In genomic region chr9:134316444-134317160, GRCh38 we compare ENCODE assay signal across 17 cellular contexts. TPM values are rescaled to one million over a fixed set of nuclear protein-coding genes. Genes with fewer than 3 reads are reported as not detected.
DNase-seq lines count a peak whose midpoint lies in the region; ATAC-seq lines count a peak whose summit lies in the region.
"Had no signal": no experiment of that assay in that cellular context is flagged by ENCODE, and none has a peak within 500 bp of the region (broad histone marks: within the 10 kb centered on the region; RNA-seq: fewer than 3 reads in every experiment).

No MANE protein-coding gene starts in this region.

- no peaks in the 10 kb centered on the region for H3K27me3 ChIP-seq in MG63
- H3K27me3 ChIP-seq: transverse colon had no signal

- peak; percentile 82 for DNase-seq in AG20443 (ENCODE audit: low spot score)
- DNase-seq in MG63 = peak; percentile 79
- DNase-seq in effector memory CD8-positive, alpha-beta T cell = no peak
- DNase-seq in midbrain (lab: John Stamatoyannopoulos, UW) = peak; percentile 26
- DNase-seq: activated CD4-positive, alpha-beta T cell treated with anti-CD3 and anti-CD28 coated beads for 1 hour; activated effector memory CD4-positive, alpha-beta T cell treated with Interleukin-2 at 50 U/mL for 16 hours; CD4-positive, CD25-positive, alpha-beta regulatory T cell; gastrocnemius medialis; H9; mesenchymal stem cell; SHP77; transverse colon had no signal

- H3K9me3 Mint-ChIP-seq in effector memory CD8-positive, alpha-beta T cell = peaks cover 0 to 5% of the 10 kb centered on the region in 2 donors

- peak overlapping the region in 1 of 2 donors; percentile 27 for H3K27ac Mint-ChIP-seq in effector memory CD8-positive, alpha-beta T cell
- H3K27ac Mint-ChIP-seq: CD4-positive, CD25-positive, alpha-beta regulatory T cell; H9 had no signal

- peaks cover 8% of the 10 kb centered on the region for H3K36me3 Mint-ChIP-seq in effector memory CD8-positive, alpha-beta T cell (ENCODE audit: insufficient read depth)

- no peak overlapping the region for H3K4me3 Mint-ChIP-seq in effector memory CD8-positive, alpha-beta T cell
- H3K4me3 Mint-ChIP-seq: CD4-positive, CD25-positive, alpha-beta regulatory T cell; H9 had no signal

- H3K36me3 ChIP-seq in MG63 = no peaks in the 10 kb centered on the region
- H3K36me3 ChIP-seq: gastrocnemius medialis, transverse colon had no signal

- peak; percentile 49 for ATAC-seq in effector memory CD8-positive, alpha-beta T cell (replicated peaks)
- no peak for ATAC-seq in HG03175 (IDR thresholded peaks at IDR 0.05; ENCODE audit: unreplicated experiment)
- ATAC-seq in HG03342 (IDR thresholded peaks at IDR 0.05; ENCODE audit: unreplicated experiment) = no peak
- no peak for ATAC-seq in HG03354 (IDR thresholded peaks at IDR 0.05; ENCODE audit: poor library complexity, severe bottlenecking, unreplicated experiment)
- no peak for ATAC-seq in HG02884 (IDR thresholded peaks at IDR 0.05; ENCODE audit: unreplicated experiment)
- ATAC-seq: gastrocnemius medialis had no signal

- H3K4me3 ChIP-seq in MG63 = no peak overlapping the region
- H3K4me3 ChIP-seq: coronary artery, gastrocnemius medialis, transverse colon had no signal

- H3K4me1 Mint-ChIP-seq in effector memory CD8-positive, alpha-beta T cell (ENCODE audit: low read depth in 2 of 2) = peaks cover 0 to 3% of the 10 kb centered on the region in 2 donors

- peaks cover 10% of the 10 kb centered on the region for H3K9me3 ChIP-seq in MG63
- H3K9me3 ChIP-seq: gastrocnemius medialis, transverse colon had no signal

- peaks cover 11 to 15% of the 10 kb centered on the region in 2 donors for H3K27me3 Mint-ChIP-seq in effector memory CD8-positive, alpha-beta T cell

RNA-seq across cellular contexts. Expression of gene RXRA, which starts 9.7 kb away (rescaled TPM):
- total RNA-seq in MG63 (2014; rRNA removed; shearing (Covaris generic); ENCODE audit: low replicate concordance) = 18.2 and 40.5 TPM in 2 replicates

Comparison
In these comparisons a context has a peak if more than half of its experiments do, and no peak if none do; other contexts are left out.
1. DNase-seq: peak in AG20443 (single experiment), MG63 (single experiment) and midbrain (single experiment); none in effector memory CD8-positive, alpha-beta T cell (0 of 3).